In genomic region chr2:151282401-151282800, GRCh38 we compare ENCODE assay signal across 1 cellular context.
TF ChIP-seq lines count a peak whose summit lies in the region.

No MANE protein-coding gene starts in this region.

TF ChIP-seq in HepG2, 621 proteins besides CTCF, POLR2A, EP300 and RAD21:
- TF ChIP-seq MAFK (conservative IDR thresholded peaks at IDR 0.05 in 1 of 2, IDR thresholded peaks at IDR 0.05 in 1 of 2; ENCODE audit: low read length in 2 of 2): peak; percentile 84 to 89
- TF ChIP-seq CBX1 (IDR thresholded peaks at IDR 0.05; ENCODE audit: low read depth): no peak
- TF ChIP-seq, protein P1, sequence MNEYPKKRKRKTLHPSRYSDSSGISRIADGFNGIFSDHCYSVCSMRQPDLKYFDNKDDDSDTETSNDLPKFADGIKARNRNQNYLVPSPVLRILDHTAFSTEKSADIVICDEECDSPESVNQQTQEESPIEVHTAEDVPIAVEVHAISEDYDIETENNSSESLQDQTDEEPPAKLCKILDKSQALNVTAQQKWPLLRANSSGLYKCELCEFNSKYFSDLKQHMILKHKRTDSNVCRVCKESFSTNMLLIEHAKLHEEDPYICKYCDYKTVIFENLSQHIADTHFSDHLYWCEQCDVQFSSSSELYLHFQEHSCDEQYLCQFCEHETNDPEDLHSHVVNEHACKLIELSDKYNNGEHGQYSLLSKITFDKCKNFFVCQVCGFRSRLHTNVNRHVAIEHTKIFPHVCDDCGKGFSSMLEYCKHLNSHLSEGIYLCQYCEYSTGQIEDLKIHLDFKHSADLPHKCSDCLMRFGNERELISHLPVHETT (CRISPR knock-in tag; conservative IDR thresholded peaks at IDR 0.05): no peak
- no peak for TF ChIP-seq PAF1 (CRISPR knock-in tag; IDR thresholded peaks at IDR 0.05)
- TF ChIP-seq ZNF724P (CRISPR knock-in tag; IDR thresholded peaks at IDR 0.05; ENCODE audit: borderline replicate concordance): no peak
- no peak for TF ChIP-seq RARG (CRISPR knock-in tag; IDR thresholded peaks at IDR 0.05; ENCODE audit: low read depth)
- TF ChIP-seq MAFF (IDR thresholded peaks at IDR 0.05; ENCODE audit: low read depth, low read length): peak; percentile 82
